ENCODE assay signal across 1 cellular context in genomic region chr6:109369724-109370123, GRCh38.
TF ChIP-seq lines count a peak whose summit lies in the region.

No MANE protein-coding gene starts in this region.

TF ChIP-seq in HepG2, 621 proteins besides CTCF, POLR2A, EP300 and RAD21:
- TF ChIP-seq RBM39 (IDR thresholded peaks at IDR 0.05; ENCODE audit: low read depth, low read length, poor library complexity, severe bottlenecking) (no peak), MAFF (IDR thresholded peaks at IDR 0.05; ENCODE audit: low read depth, low read length) (peak; percentile 79), ZNF234 (CRISPR knock-in tag; conservative IDR thresholded peaks at IDR 0.05) (no peak), PTBP1 (IDR thresholded peaks at IDR 0.05; ENCODE audit: low read depth, low read length, poor library complexity, severe bottlenecking) (no peak), MAFK (conservative IDR thresholded peaks at IDR 0.05 in 1 of 2, IDR thresholded peaks at IDR 0.05 in 1 of 2; ENCODE audit: low read length in 2 of 2) (peak; percentile 66 to 70)
